10 cellular contexts compared by ENCODE assay signal in genomic region chr17:10151667-10152496, GRCh38. TPM values are rescaled to one million over a fixed set of nuclear protein-coding genes. Genes with fewer than 3 reads are reported as not detected.
A peak's percentile ranks its signal among the peaks of the same experiment; 100 is the strongest.
DNase-seq lines count a peak whose midpoint lies in the region; ATAC-seq, FAIRE-seq and TF ChIP-seq lines count a peak whose summit lies in the region.
"Had no signal": no experiment of that assay in that cellular context is flagged by ENCODE, and none has a peak within 500 bp of the region (broad histone marks: within the 10 kb centered on the region; RNA-seq: fewer than 3 reads in every experiment).

No MANE protein-coding gene starts in this region.

- no peak for TF ChIP-seq POLR2A in GM12891 (IDR thresholded peaks at IDR 0.05; ENCODE audit: low read depth, low read length)

- H3K27me3 ChIP-seq in endodermal cell (ENCODE audit: control insufficient read depth, insufficient read depth, low read length, poor library complexity, severe bottlenecking), result no peaks in the 10 kb centered on the region

- H3K27ac ChIP-seq in endodermal cell (ENCODE audit: low read depth, low read length), result no peak overlapping the region

- no peaks in the 10 kb centered on the region for H3K36me3 ChIP-seq in endodermal cell (ENCODE audit: control insufficient read depth, insufficient read depth, low read length)

- H3K9me3 Mint-ChIP-seq in IgD-negative memory B cell (no peaks in the 10 kb centered on the region), endodermal cell (no peaks in the 10 kb centered on the region)
- H3K9me3 Mint-ChIP-seq: activated naive CD8-positive, alpha-beta T cell treated with anti-CD3 and anti-CD28 coated beads, Interleukin-2, amount 10 ng/mL, durations not matched to agents 7 days and 5 days; nephron had no signal

- no peaks in the 10 kb centered on the region for H3K27me3 Mint-ChIP-seq in IgD-negative memory B cell
- no peaks in the 10 kb centered on the region for H3K27me3 Mint-ChIP-seq in endodermal cell (ENCODE audit: insufficient read depth)

- TF ChIP-seq CTCF in endodermal cell (conservative IDR thresholded peaks at IDR 0.05) (no peak), GM13976 (IDR thresholded peaks at IDR 0.05; ENCODE audit: borderline replicate concordance, control extremely low read depth, extremely low read depth, insufficient read depth, missing control alignments) (no peak)

- peaks cover 14 to 19% (median 15%) of the 10 kb centered on the region in 3 donors for H3K4me1 Mint-ChIP-seq in IgD-negative memory B cell
- H3K4me1 Mint-ChIP-seq in endodermal cell, result peaks cover 12% of the 10 kb centered on the region

- no peak overlapping the region for H3K9ac ChIP-seq in endodermal cell (ENCODE audit: extremely low read depth, low read length, poor library complexity, severe bottlenecking)

- H3K4me1 ChIP-seq in endodermal cell (ENCODE audit: control insufficient read depth, insufficient read depth, low read length), result no peaks in the 10 kb centered on the region

- H3K4me3 Mint-ChIP-seq in IgD-negative memory B cell, result peak overlapping the region in 2 of 4 donors; percentile 4 to 50
- no peak overlapping the region for H3K4me3 Mint-ChIP-seq in endodermal cell
- H3K4me3 Mint-ChIP-seq: activated naive CD8-positive, alpha-beta T cell treated with anti-CD3 and anti-CD28 coated beads, Interleukin-2, amount 10 ng/mL, durations not matched to agents 7 days and 5 days; nephron had no signal

- H3K27ac Mint-ChIP-seq in IgD-negative memory B cell, result peak overlapping the region; percentile 18 to 77 (median 59)
- H3K27ac Mint-ChIP-seq in endodermal cell, result peak overlapping the region; percentile 66
- H3K27ac Mint-ChIP-seq: activated naive CD8-positive, alpha-beta T cell treated with anti-CD3 and anti-CD28 coated beads, Interleukin-2, amount 10 ng/mL, durations not matched to agents 7 days and 5 days; nephron had no signal

- DNase-seq in GM12891 (ENCODE audit: insufficient read length, low spot score), result no peak
- DNase-seq in endodermal cell, result no peak
- peak; percentile 86 for DNase-seq in pons (ENCODE audit: low spot score)
- DNase-seq in GM13976 (ENCODE audit: low spot score), result no peak
- DNase-seq: activated naive CD8-positive, alpha-beta T cell treated with anti-CD3 and anti-CD28 coated beads, Interleukin-2, amount 10 ng/mL, durations not matched to agents 7 days and 5 days had no signal

- in situ Hi-C loops in GM13976 (cut with MboI; ENCODE audit: low sequenced_read_pairs, unreplicated experiment), result no loop called here

- peaks cover 5% of the 10 kb centered on the region for H3K9me3 ChIP-seq in endodermal cell (ENCODE audit: control insufficient read depth, low read length)

- FAIRE-seq in GM12891 (lab: Jason Lieb, UNC), result peak; percentile 58

- H3K36me3 Mint-ChIP-seq in IgD-negative memory B cell, result no peaks in the 10 kb centered on the region
- no peaks in the 10 kb centered on the region for H3K36me3 Mint-ChIP-seq in endodermal cell (ENCODE audit: low read depth)
- H3K36me3 Mint-ChIP-seq: activated naive CD8-positive, alpha-beta T cell treated with anti-CD3 and anti-CD28 coated beads, Interleukin-2, amount 10 ng/mL, durations not matched to agents 7 days and 5 days had no signal

- no peak for ATAC-seq in GM21515 (IDR thresholded peaks at IDR 0.05; ENCODE audit: unreplicated experiment)
- no peak for ATAC-seq in HG03521 (IDR thresholded peaks at IDR 0.05; ENCODE audit: unreplicated experiment)
- no peak for ATAC-seq in GM19023 (IDR thresholded peaks at IDR 0.05; ENCODE audit: unreplicated experiment)

- no peak overlapping the region for H3K4me3 ChIP-seq in endodermal cell (ENCODE audit: low read length)

- WGBS in endodermal cell (ENCODE audit: insufficient coverage in 1 of 2, insufficient read length in 1 of 2), 2 experiments, result 70 to 74% methylated on average over 10 to 12 of the region's 12 CpGs

TF ChIP-seq in GM12891, 5 proteins besides CTCF, POLR2A, EP300 and RAD21:
- TF ChIP-seq POU2F2 (IDR thresholded peaks at IDR 0.05; ENCODE audit: low read depth, low read length) (no peak), SPI1 (IDR thresholded peaks at IDR 0.05; ENCODE audit: low read depth, low read length) (no peak), POLR2AphosphoS5 (IDR thresholded peaks at IDR 0.05; ENCODE audit: low read depth, low read length) (no peak), TAF1 (IDR thresholded peaks at IDR 0.05; ENCODE audit: low read depth, low read length) (no peak), PAX5 (IDR thresholded peaks at IDR 0.05; ENCODE audit: insufficient read depth, low read length, severe bottlenecking) (peak; percentile 30)

RNA-seq across cellular contexts. Expression of gene GAS7, which starts 46.5 kb away (rescaled TPM):
- polyA plus RNA-seq in GM12891 (2012; ENCODE audit: low read depth, missing spikeins), result 8.7 TPM
- polyA plus RNA-seq in IgD-negative memory B cell, result 1.7 TPM
- 10 to 100 TPM in 1 of 2 donors, 1 to 10 TPM in 1; 8.6 to 14.7 TPM for total RNA-seq in endodermal cell
- 7.1 TPM for polyA plus RNA-seq in endodermal cell (2013, experiment 1 of 2)
- polyA plus RNA-seq in endodermal cell (2013, experiment 2 of 2), result 7.9 TPM
